16 cellular contexts compared by ENCODE assay signal in the genomic region with DNA sequence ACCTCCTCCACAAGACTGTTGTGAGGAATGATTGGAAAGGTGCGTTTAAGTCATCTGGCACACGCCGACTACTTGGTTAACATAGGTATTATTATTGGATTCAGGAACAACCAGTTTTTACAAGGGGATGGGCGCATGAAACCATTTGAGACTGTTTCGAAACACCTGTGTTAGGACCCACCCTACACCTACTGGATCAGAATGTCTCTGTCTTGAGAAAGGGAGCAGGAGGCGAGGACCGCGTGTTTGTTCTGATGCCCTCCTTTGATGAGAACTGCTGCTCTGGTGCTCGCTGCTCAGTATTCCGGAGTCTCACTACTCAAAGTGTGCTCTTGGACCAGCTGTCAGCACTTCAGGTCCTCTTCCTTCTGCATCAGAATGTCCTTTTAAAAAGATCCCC. TPM values are rescaled to one million over a fixed set of nuclear protein-coding genes. Genes with fewer than 3 reads are reported as not detected.
DNase-seq lines count a peak whose midpoint lies in the region; ATAC-seq and TF ChIP-seq lines count a peak whose summit lies in the region.
"Had no signal": no experiment of that assay in that cellular context is flagged by ENCODE, and none has a peak within 500 bp of the region (broad histone marks: within the 10 kb centered on the region; RNA-seq: fewer than 3 reads in every experiment).

No MANE protein-coding gene starts in this region.

- H2AFZ ChIP-seq in mesenchymal stem cell (ENCODE audit: low read depth, low read length) = no peak overlapping the region

- H3K27ac Mint-ChIP-seq in stimulated activated memory B cell treated with anti-CD40 and anti-IgM and Interleukin-4, amounts not matched to agents 10 μg/mL and 1 μg/mL and 100 μg/mL, for 72 hours = peak overlapping the region; percentile 53
- H3K27ac Mint-ChIP-seq: memory B cell had no signal

- no peak overlapping the region for H2BK15ac ChIP-seq in mesenchymal stem cell (ENCODE audit: low read depth, poor library complexity, severe bottlenecking)

- WGBS in mesenchymal stem cell = 96% methylated on average over 10 of the region's 10 CpGs

- H3K27ac ChIP-seq in C4-2B (peak overlapping the region; percentile 84), dorsolateral prefrontal cortex (peak overlapping the region in 53 of 59 donors; percentile 8 to 93 (median 78)), mesenchymal stem cell (ENCODE audit: low read length, poor library complexity, severe bottlenecking) (no peak overlapping the region)
- H3K27ac ChIP-seq: KMS-11 had no signal

- intact Hi-C loops in dorsolateral prefrontal cortex (cut with DNase I) = no loop called here

- H3K79me1 ChIP-seq in mesenchymal stem cell (replicated peaks; ENCODE audit: low read length, poor library complexity, severe bottlenecking) = peaks cover 34% of the 10 kb centered on the region

- H3K4me3 ChIP-seq in dorsolateral prefrontal cortex (peak overlapping the region in 3 of 59 donors; percentile 5 to 44 (median 10)), mesenchymal stem cell (ENCODE audit: insufficient read depth in 1 of 2, low read depth in 1 of 2, low read length in 2 of 2) (no peak overlapping the region)

- peaks cover 62% of the 10 kb centered on the region for H3K4me1 Mint-ChIP-seq in stimulated activated memory B cell treated with anti-CD40 and anti-IgM and Interleukin-4, amounts not matched to agents 10 μg/mL and 1 μg/mL and 100 μg/mL, for 72 hours

- no peak overlapping the region for H2AK5ac ChIP-seq in mesenchymal stem cell (ENCODE audit: low read length, severe bottlenecking)

- TF ChIP-seq CTCF in C4-2B (conservative IDR thresholded peaks at IDR 0.05) = no peak
- TF ChIP-seq CTCF in dorsolateral prefrontal cortex (IDR thresholded peaks at IDR 0.05 in 54 of 56, conservative IDR thresholded peaks at IDR 0.05 in 2 of 56; ENCODE audit: low read depth in 1 of 56, partially characterized antibody in 56 of 56) = no peak

- H3K27me3 ChIP-seq in dorsolateral prefrontal cortex (no peaks in the 10 kb centered on the region), mesenchymal stem cell (ENCODE audit: control insufficient read depth in 1 of 2, insufficient read depth in 1 of 2, low read length in 2 of 2) (no peaks in the 10 kb centered on the region)

- no peak for DNase-seq in dorsolateral prefrontal cortex
- DNase-seq in mesenchymal stem cell = no peak
- DNase-seq in NCI-H1694 treated with DMSO at 0.1 percent for 48 hours (lab: John Stamatoyannopoulos, UW) = no peak
- DNase-seq in activated effector memory CD4-positive, alpha-beta T cell treated with Interleukin-2 at 50 U/mL for 16 hours = no peak
- DNase-seq: activated CD4-positive, CD25-positive, alpha-beta regulatory T cell; activated CD8-positive, alpha-beta memory T cell treated with anti-CD3 and anti-CD28 coated beads, Interleukin-2, amount 50 U/mL, for 4 hours; activated naive CD4-positive, alpha-beta T cell treated with anti-CD3 and anti-CD28 coated beads, Interleukin-2, amount 50 U/mL, for 16 hours; HCEC 1CT; NCI-H1694; stimulated activated CD4-positive, alpha-beta T cell treated with anti-CD3 and anti-CD28 coated beads, Interleukin-4, amount 100 ng/mL, for 24 hours had no signal

- no peaks in the 10 kb centered on the region for H3K9me3 Mint-ChIP-seq in stimulated activated memory B cell treated with anti-CD40 and anti-IgM and Interleukin-4, amounts not matched to agents 10 μg/mL and 1 μg/mL and 100 μg/mL, for 72 hours
- H3K9me3 Mint-ChIP-seq: memory B cell had no signal

- H3K14ac ChIP-seq in mesenchymal stem cell (ENCODE audit: low read length in 2 of 2) = no peak overlapping the region

- H2BK120ac ChIP-seq in mesenchymal stem cell (ENCODE audit: low read depth, low read length) = no peak overlapping the region

- peak overlapping the region in 1 of 2 experiments; percentile 29 for H2BK12ac ChIP-seq in mesenchymal stem cell (ENCODE audit: low read length in 2 of 2)

- no peak overlapping the region for H3K18ac ChIP-seq in mesenchymal stem cell (ENCODE audit: low read depth in 1 of 2, low read length in 2 of 2)

- peak overlapping the region; percentile 70 for H3K9ac ChIP-seq in mesenchymal stem cell (ENCODE audit: low read length)
- H3K9ac ChIP-seq: KMS-11 had no signal

- no peak overlapping the region for H3K4ac ChIP-seq in mesenchymal stem cell (ENCODE audit: low read depth in 1 of 2, low read length in 2 of 2)

- peaks cover 12% of the 10 kb centered on the region for H3K36me3 Mint-ChIP-seq in stimulated activated memory B cell treated with anti-CD40 and anti-IgM and Interleukin-4, amounts not matched to agents 10 μg/mL and 1 μg/mL and 100 μg/mL, for 72 hours

- H3K4me3 Mint-ChIP-seq in stimulated activated memory B cell treated with anti-CD40 and anti-IgM and Interleukin-4, amounts not matched to agents 10 μg/mL and 1 μg/mL and 100 μg/mL, for 72 hours = no peak overlapping the region
- H3K4me3 Mint-ChIP-seq: memory B cell had no signal

- no peaks in the 10 kb centered on the region for H3K9me3 ChIP-seq in mesenchymal stem cell (ENCODE audit: control insufficient read depth, low read length)

- ATAC-seq in stimulated activated memory B cell treated with anti-CD40 and anti-IgM and Interleukin-4, amounts not matched to agents 10 μg/mL and 1 μg/mL and 100 μg/mL, for 72 hours = no peak
- no peak for ATAC-seq in HG03354 (IDR thresholded peaks at IDR 0.05; ENCODE audit: poor library complexity, severe bottlenecking, unreplicated experiment)
- ATAC-seq in GM21576 (IDR thresholded peaks at IDR 0.05; ENCODE audit: unreplicated experiment) = no peak

- H4K8ac ChIP-seq in mesenchymal stem cell (ENCODE audit: low read length) = no peak overlapping the region

- H2BK5ac ChIP-seq in mesenchymal stem cell (ENCODE audit: low read depth, low read length, poor library complexity, severe bottlenecking) = no peak overlapping the region

- no peak overlapping the region for H4K91ac ChIP-seq in mesenchymal stem cell (ENCODE audit: low read length)

- H3K27me3 Mint-ChIP-seq in stimulated activated memory B cell treated with anti-CD40 and anti-IgM and Interleukin-4, amounts not matched to agents 10 μg/mL and 1 μg/mL and 100 μg/mL, for 72 hours = no peaks in the 10 kb centered on the region
- H3K27me3 Mint-ChIP-seq: memory B cell had no signal

- H3K23ac ChIP-seq in mesenchymal stem cell (ENCODE audit: low read length in 2 of 2) = no peak overlapping the region

- peaks cover 22 to 40% of the 10 kb centered on the region in 2 experiments for H3K36me3 ChIP-seq in mesenchymal stem cell (ENCODE audit: control insufficient read depth in 1 of 2, insufficient read depth in 2 of 2, low read depth in 1 of 2, low read length in 2 of 2)

- H3K4me2 ChIP-seq in mesenchymal stem cell (ENCODE audit: low read length, poor library complexity, severe bottlenecking) = no peak overlapping the region
- H3K4me2 ChIP-seq: KMS-11 had no signal

- H3K4me1 ChIP-seq in mesenchymal stem cell (ENCODE audit: control insufficient read depth, insufficient read depth, low read depth, low read length) = peaks cover 11% of the 10 kb centered on the region

RNA-seq across cellular contexts. Expression of a gene that starts 7.3 kb away (rescaled TPM):
- total RNA-seq in dorsolateral prefrontal cortex = 10 to 100 TPM in 118 of 120 experiments, 1 to 10 TPM in 2; 9.0 to 25.6 (median 15.7) TPM
- polyA plus RNA-seq in mesenchymal stem cell (2013, experiment 1 of 2) = 30.1 TPM
- 29.4 TPM for polyA plus RNA-seq in mesenchymal stem cell (2013, experiment 2 of 2)

RNA-seq across cellular contexts. Expression of a gene that starts 50.8 kb away (rescaled TPM):
- 10 to 100 TPM in 80 of 120 experiments, 1 to 10 TPM in 40; 4.7 to 43.4 (median 12.2) TPM for total RNA-seq in dorsolateral prefrontal cortex
- polyA plus RNA-seq in mesenchymal stem cell (2013, experiment 1 of 2) = 34.8 TPM
- polyA plus RNA-seq in mesenchymal stem cell (2013, experiment 2 of 2) = 35.0 TPM
